Comparison of ENCODE assay signal across 9 cellular contexts in genomic region chr21:43703068-43703880, GRCh38. TPM values are rescaled to one million over a fixed set of nuclear protein-coding genes. Genes with fewer than 3 reads are reported as not detected.
A peak's percentile ranks its signal among the peaks of the same experiment; 100 is the strongest.
DNase-seq lines count a peak whose midpoint lies in the region; ATAC-seq and TF ChIP-seq lines count a peak whose summit lies in the region.
"Had no signal": no experiment of that assay in that cellular context is flagged by ENCODE, and none has a peak within 500 bp of the region (broad histone marks: within the 10 kb centered on the region; RNA-seq: fewer than 3 reads in every experiment).

No MANE protein-coding gene starts in this region.

- H3K9me3 ChIP-seq in hepatocyte (ENCODE audit: low read depth) = no peaks in the 10 kb centered on the region

- peaks cover 14% of the 10 kb centered on the region for H3K27me3 Mint-ChIP-seq in stimulated activated memory B cell treated with anti-CD40 and anti-IgM and Interleukin-4, amounts not matched to agents 10 μg/mL and 1 μg/mL and 100 μg/mL, for 72 hours

- no peaks in the 10 kb centered on the region for H3K36me3 ChIP-seq in hepatocyte (replicated peaks; ENCODE audit: insufficient read depth, low read depth)

- H3K4me2 ChIP-seq in hepatocyte = peak overlapping the region; percentile 35

- no peak overlapping the region for H3K4me3 ChIP-seq in hepatocyte

- peaks cover under 1% of the 10 kb centered on the region for H3K36me3 Mint-ChIP-seq in stimulated activated memory B cell treated with anti-CD40 and anti-IgM and Interleukin-4, amounts not matched to agents 10 μg/mL and 1 μg/mL and 100 μg/mL, for 72 hours

- peak; percentile 55 for ATAC-seq in stimulated activated memory B cell treated with anti-CD40 and anti-IgM and Interleukin-4, amounts not matched to agents 10 μg/mL and 1 μg/mL and 100 μg/mL, for 72 hours
- ATAC-seq in HG02642 (IDR thresholded peaks at IDR 0.05; ENCODE audit: poor library complexity, unreplicated experiment) = no peak

- H3K79me2 ChIP-seq in hepatocyte = no peaks in the 10 kb centered on the region

- H3K9me3 Mint-ChIP-seq in stimulated activated memory B cell treated with anti-CD40 and anti-IgM and Interleukin-4, amounts not matched to agents 10 μg/mL and 1 μg/mL and 100 μg/mL, for 72 hours = no peaks in the 10 kb centered on the region

- DNase-seq in DMS153 (lab: John Stamatoyannopoulos, UW) = peak; percentile 34
- no peak for DNase-seq in DMS153 treated with DMSO at 0.1 percent for 48 hours (lab: John Stamatoyannopoulos, UW; ENCODE audit: unreplicated experiment)
- peak; percentile 37 for DNase-seq in activated naive CD4-positive, alpha-beta T cell treated with anti-CD3 and anti-CD28 coated beads, Interleukin-2, amount 50 U/mL, for 16 hours
- DNase-seq in hepatocyte (ENCODE audit: low spot score) = peak; percentile 65
- DNase-seq in NCI-H1105 (lab: John Stamatoyannopoulos, UW) = no peak
- no peak for DNase-seq in SKM-1 treated with dmso at 0.1 percent for 144 hours (lab: John Stamatoyannopoulos, UW; ENCODE audit: unreplicated experiment)

- H3K9me2 ChIP-seq in hepatocyte (replicated peaks; ENCODE audit: insufficient read depth) = no peaks in the 10 kb centered on the region

- no peaks in the 10 kb centered on the region for H4K20me1 ChIP-seq in hepatocyte (ENCODE audit: insufficient read depth, poor library complexity, severe bottlenecking)

- peaks cover 14% of the 10 kb centered on the region for H3K4me1 ChIP-seq in hepatocyte (ENCODE audit: insufficient read depth)

- H3K27ac Mint-ChIP-seq in stimulated activated memory B cell treated with anti-CD40 and anti-IgM and Interleukin-4, amounts not matched to agents 10 μg/mL and 1 μg/mL and 100 μg/mL, for 72 hours = peak overlapping the region; percentile 57

- H3K27ac ChIP-seq in hepatocyte = peak overlapping the region; percentile 65
- H3K27ac ChIP-seq: 22Rv1 had no signal

- TF ChIP-seq CTCF in hepatocyte (IDR thresholded peaks at IDR 0.05; ENCODE audit: poor library complexity) = no peak

- H3K4me1 Mint-ChIP-seq in stimulated activated memory B cell treated with anti-CD40 and anti-IgM and Interleukin-4, amounts not matched to agents 10 μg/mL and 1 μg/mL and 100 μg/mL, for 72 hours = peaks cover 12% of the 10 kb centered on the region

- 52% methylated on average over 27 of the region's 27 CpGs for WGBS in hepatocyte (ENCODE audit: low lambda C conversion rate, missing lambda C conversion rate)

- peak overlapping the region; percentile 58 for H3K4me3 Mint-ChIP-seq in stimulated activated memory B cell treated with anti-CD40 and anti-IgM and Interleukin-4, amounts not matched to agents 10 μg/mL and 1 μg/mL and 100 μg/mL, for 72 hours

- no peak overlapping the region for H2AFZ ChIP-seq in hepatocyte

- H3K27me3 ChIP-seq in hepatocyte = no peaks in the 10 kb centered on the region

RNA-seq across cellular contexts. Expression of gene PDXK, which starts 15.7 kb away (rescaled TPM):
- total RNA-seq in hepatocyte = 80.3 and 103 TPM in 2 replicates
- polyA plus RNA-seq in hepatocyte = 185 and 192 TPM in 2 replicates

RNA-seq across cellular contexts. Expression of gene RRP1B, which starts 43.9 kb away (rescaled TPM):
- 19.2 and 20.3 TPM in 2 replicates for total RNA-seq in hepatocyte
- polyA plus RNA-seq in hepatocyte = 16.5 and 18.6 TPM in 2 replicates

RNA-seq across cellular contexts. Expression of gene HSF2BP, which starts 44.0 kb away (rescaled TPM):
- total RNA-seq in hepatocyte = 1.4 and 2.1 TPM in 2 replicates
- polyA plus RNA-seq in hepatocyte = 1.3 and 3.1 TPM in 2 replicates

Comparison
In these comparisons a context has a peak if more than half of its experiments do, and no peak if none do; other contexts are left out.
1. DNase-seq: peak in DMS153 (single experiment), activated naive CD4-positive, alpha-beta T cell treated with anti-CD3 and anti-CD28 coated beads, Interleukin-2, amount 50 U/mL, for 16 hours (single experiment) and hepatocyte (single experiment); none in DMS153 treated with DMSO at 0.1 percent for 48 hours (single experiment), NCI-H1105 (single experiment) and SKM-1 treated with dmso at 0.1 percent for 144 hours (single experiment).